ENCODE assay signal across 15 cellular contexts in the genomic region with DNA sequence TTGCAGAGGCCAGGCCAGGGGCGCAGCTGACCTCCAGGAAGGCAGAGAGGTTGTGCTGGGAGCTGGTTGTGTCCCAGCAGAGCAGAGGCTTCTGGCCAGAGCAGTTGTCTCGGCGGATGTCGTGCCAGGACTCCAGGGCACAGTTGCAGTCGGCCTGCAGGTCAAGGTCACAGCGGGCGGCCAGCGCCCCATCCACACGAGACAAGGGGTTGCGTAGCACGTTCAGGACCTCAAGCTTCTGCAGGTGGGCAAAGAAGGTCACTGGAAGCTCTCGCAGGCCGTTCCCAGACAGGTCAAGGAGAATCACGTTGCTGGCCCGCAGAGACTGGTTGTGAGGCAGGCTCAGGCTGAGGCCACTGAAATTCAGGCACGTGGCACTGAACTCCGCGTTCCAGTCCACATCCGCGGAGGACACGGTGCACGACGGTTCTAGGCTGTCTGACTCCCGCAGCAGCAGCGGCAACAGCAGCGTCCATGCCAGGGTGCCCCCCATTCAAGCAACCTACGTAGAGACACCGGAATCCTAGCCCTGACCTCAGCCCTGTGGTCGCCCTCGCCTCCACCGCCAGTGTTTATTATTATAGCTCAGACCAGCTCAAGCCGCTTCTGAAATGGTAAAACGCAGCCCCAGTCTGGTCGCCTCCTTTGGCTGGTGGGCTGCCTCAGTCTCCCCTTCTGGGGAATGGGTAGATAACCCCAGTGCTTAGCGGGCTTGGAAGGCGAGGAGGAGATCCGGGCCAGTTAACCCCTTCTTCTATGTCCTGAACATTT. TPM values are rescaled to one million over a fixed set of nuclear protein-coding genes. Genes with fewer than 3 reads are reported as not detected.
DNase-seq lines count a peak whose midpoint lies in the region; ATAC-seq and TF ChIP-seq lines count a peak whose summit lies in the region.
"Had no signal": no experiment of that assay in that cellular context is flagged by ENCODE, and none has a peak within 500 bp of the region (broad histone marks: within the 10 kb centered on the region; RNA-seq: fewer than 3 reads in every experiment).

No MANE protein-coding gene starts in this region.

- H3K4me1 ChIP-seq in adrenal gland (replicated peaks in 1 of 2) (peaks cover 9 to 24% of the 10 kb centered on the region in 2 donors), lower lobe of right lung (peaks cover 34% of the 10 kb centered on the region), stomach (peaks cover 18 to 82% (median 50%) of the 10 kb centered on the region in 4 donors)

- no peak for TF ChIP-seq CTCF in HL-60 (IDR thresholded peaks at IDR 0.05; ENCODE audit: insufficient read depth, low read length)
- TF ChIP-seq CTCF in adrenal gland (IDR thresholded peaks at IDR 0.05) = no peak
- TF ChIP-seq CTCF in lower lobe of right lung (IDR thresholded peaks at IDR 0.05) = no peak
- TF ChIP-seq CTCF in stomach (IDR thresholded peaks at IDR 0.05) = no peak

- H3K36me3 ChIP-seq in adrenal gland (replicated peaks in 1 of 2) = no peaks in the 10 kb centered on the region
- H3K36me3 ChIP-seq in lower lobe of right lung = no peaks in the 10 kb centered on the region
- no peaks in the 10 kb centered on the region for H3K36me3 ChIP-seq in stomach

- WGBS in adrenal gland, 4 donors = 21 to 50% (median 30%) methylated on average over 2 to 37 of the region's 37 CpGs
- WGBS in stomach, 5 donors = 33 to 66% (median 58%) methylated on average over 16 to 37 of the region's 37 CpGs

- no peaks in the 10 kb centered on the region for H3K9me3 ChIP-seq in adrenal gland (replicated peaks in 1 of 3)
- H3K9me3 ChIP-seq in lower lobe of right lung = no peaks in the 10 kb centered on the region
- H3K9me3 ChIP-seq in stomach = no peaks in the 10 kb centered on the region

- intact Hi-C loops in adrenal gland (cut with DNase I) = no loop called here
- intact Hi-C loops in lower lobe of right lung (cut with DNase I) = loop anchor here (10.0 kb wide), 1 partner anchor 52 kb away; a partner anchor contains a TSS
- intact Hi-C loops in stomach (cut with DNase I; ENCODE audit: low total_unique reads) = loop anchor here (10.0 kb wide), 1 partner anchor 52 kb away; a partner anchor contains a TSS

- DNase-seq in HL-60 (ENCODE audit: low read depth in 1 of 2, low spot score in 1 of 2) (no peak), adrenal gland (peak; percentile 55 to 83 (median 81)), lower lobe of right lung (no peak), stomach (no peak), NCI-H446 (lab: John Stamatoyannopoulos, UW) (no peak), caudate nucleus (lab: John Stamatoyannopoulos, UW) (no peak), mesenteric fat pad (ENCODE audit: low spot score) (no peak)
- DNase-seq: activated CD8-positive, alpha-beta memory T cell treated with anti-CD3 and anti-CD28 coated beads, Interleukin-2, amount 50 U/mL, for 48 hours; activated naive CD8-positive, alpha-beta T cell treated with anti-CD3 and anti-CD28 coated beads for 36 hours; EL; NCI-H1105; PC-9; stimulated activated CD4-positive, alpha-beta T cell treated with anti-CD3 and anti-CD28 coated beads, Interleukin-4, amount 100 ng/mL, for 1 hour had no signal

- no peak for ATAC-seq in lower lobe of right lung

- H3K27me3 ChIP-seq in HL-60 (ENCODE audit: insufficient read depth, poor library complexity, severe bottlenecking) (no peaks in the 10 kb centered on the region), adrenal gland (no peaks in the 10 kb centered on the region), lower lobe of right lung (ENCODE audit: low read depth) (peaks cover 19% of the 10 kb centered on the region), stomach (peaks cover 0 to 25% (median 7%) of the 10 kb centered on the region in 3 donors)

- no peak for TF ChIP-seq EP300 in stomach (IDR thresholded peaks at IDR 0.05)

- H3K4me3 ChIP-seq in HL-60 (replicated peaks; ENCODE audit: insufficient read depth, low read length) (peak overlapping the region; percentile 45), adrenal gland (peak overlapping the region in 1 of 4 donors; percentile 36), lower lobe of right lung (peak overlapping the region; percentile 53), stomach (peak overlapping the region; percentile 12 to 45 (median 35))
- H3K4me3 ChIP-seq: PC-9 had no signal

- peak in 1 of 2 donors; percentile 59 for TF ChIP-seq POLR2A in adrenal gland (IDR thresholded peaks at IDR 0.05)
- no peak for TF ChIP-seq POLR2A in stomach (IDR thresholded peaks at IDR 0.05)

- H3K27ac ChIP-seq in HL-60 (replicated peaks) (peak overlapping the region; percentile 79), adrenal gland (peak overlapping the region; percentile 2 to 89 (median 59)), lower lobe of right lung (peak overlapping the region; percentile 41), stomach (peak overlapping the region in 3 of 5 donors; percentile 8 to 61 (median 60)), caudate nucleus (ENCODE audit: low read depth, low read length) (no peak overlapping the region)
- H3K27ac ChIP-seq: PC-9 had no signal

RNA-seq across cellular contexts. Expression of a gene that starts 0.8 kb away (rescaled TPM):
- total RNA-seq in adrenal gland (10 to 100 TPM in 7 of 8 donors, 1 to 10 TPM in 1; 8.7 to 38.2 (median 22.5) TPM), lower lobe of right lung (35.4 TPM), stomach (10 to 100 TPM in 1 of 5 donors, 1 to 10 TPM in 2, not detected in 2; 2.9 to 11.2 (median 7.2) TPM), mesenteric fat pad (19.3 TPM)
- polyA plus RNA-seq in adrenal gland (10 to 100 TPM in 1 of 3 donors, 1 to 10 TPM in 2; 5.1 to 18.4 (median 8.5) TPM), stomach (1 to 10 TPM in 2 of 3 donors, under 1 TPM in 1; 0.98 to 2.4 (median 1.7) TPM)
- total RNA-seq: activated naive CD8-positive, alpha-beta T cell treated with anti-CD3 and anti-CD28 coated beads for 36 hours; CD4-positive, CD25-positive, alpha-beta regulatory T cell; mesothelial cell of epicardium; PC-9 had no signal

RNA-seq across cellular contexts. Expression of a gene that starts 10.7 kb away (rescaled TPM):
- 10 to 100 TPM in 4 of 8 donors, 1 to 10 TPM in 3, under 1 TPM in 1; 0.90 to 29.2 (median 9.0) TPM for total RNA-seq in adrenal gland
- polyA plus RNA-seq in adrenal gland = 1 to 10 TPM in 2 of 3 donors, under 1 TPM in 1; 0.33 to 5.3 (median 2.6) TPM
- 21.2 TPM for total RNA-seq in lower lobe of right lung
- total RNA-seq in stomach = 100 to 1,000 TPM in 1 of 5 donors, 10 to 100 TPM in 4; 17.3 to 102 (median 46.9) TPM
- polyA plus RNA-seq in stomach = 100 to 1,000 TPM in 1 of 3 donors, 10 to 100 TPM in 2; 14.2 to 134 (median 44.5) TPM
- 5.9 TPM for total RNA-seq in mesenteric fat pad
- total RNA-seq: activated naive CD8-positive, alpha-beta T cell treated with anti-CD3 and anti-CD28 coated beads for 36 hours; CD4-positive, CD25-positive, alpha-beta regulatory T cell had no signal
- polyA plus RNA-seq: CD4-positive, CD25-positive, alpha-beta regulatory T cell had no signal

RNA-seq across cellular contexts. Expression of a gene that starts 22.5 kb away (rescaled TPM):
- total RNA-seq in adrenal gland (100 to 1,000 TPM in 1 of 8 donors, 10 to 100 TPM in 7; 38.9 to 119 (median 73.7) TPM), lower lobe of right lung (65.6 TPM), stomach (100 to 1,000 TPM in 1 of 5 donors, 10 to 100 TPM in 4; 22.8 to 253 (median 39.7) TPM), mesenteric fat pad (63.3 TPM)
- polyA plus RNA-seq in adrenal gland (100 to 1,000 TPM in 2 of 3 donors, 1 to 10 TPM in 1; 9.1 to 160 (median 136) TPM), stomach (10 to 100 TPM; 49.9 to 77.6 (median 54.4) TPM)

RNA-seq across cellular contexts. Expression of a gene that starts 41.3 kb away (rescaled TPM):
- total RNA-seq in adrenal gland (100 to 1,000 TPM in 3 of 8 donors, 10 to 100 TPM in 5; 32.3 to 211 (median 78.7) TPM), lower lobe of right lung (30.6 TPM), stomach (10 to 100 TPM in 4 of 5 donors, 1 to 10 TPM in 1; 7.8 to 47.3 (median 15.8) TPM), mesenteric fat pad (18.3 TPM)
- polyA plus RNA-seq in adrenal gland (100 to 1,000 TPM in 2 of 3 donors, 1 to 10 TPM in 1; 3.2 to 313 (median 125) TPM), stomach (10 to 100 TPM in 2 of 3 donors, 1 to 10 TPM in 1; 9.5 to 39.7 (median 15.0) TPM)

RNA-seq across cellular contexts. Expression of a gene that starts 56.3 kb away (rescaled TPM):
- total RNA-seq in adrenal gland (10 to 100 TPM; 31.6 to 89.2 (median 58.6) TPM), lower lobe of right lung (40.9 TPM), stomach (10 to 100 TPM in 4 of 5 donors, 1 to 10 TPM in 1; 8.0 to 58.9 (median 22.9) TPM), mesenteric fat pad (48.7 TPM)
- polyA plus RNA-seq in adrenal gland (10 to 100 TPM; 20.3 to 46.1 (median 21.1) TPM), stomach (10 to 100 TPM in 2 of 3 donors, 1 to 10 TPM in 1; 8.4 to 40.0 (median 31.8) TPM)

Comparison
In these comparisons a context has a peak if more than half of its experiments do, and no peak if none do; other contexts are left out.
1. DNase-seq: peak in adrenal gland (7 of 7); none in HL-60 (0 of 2), lower lobe of right lung (single experiment), stomach (single experiment), NCI-H446 (0 of 2), caudate nucleus (0 of 61) and mesenteric fat pad (single experiment).
2. intact Hi-C loops: an anchor here in lower lobe of right lung (10.0 kb wide) and stomach (10.0 kb wide); none called in adrenal gland.